17 cellular contexts compared by ENCODE assay signal in genomic region chr5:163162645-163163044, GRCh38.
"Had no signal": no experiment of that assay in that cellular context is flagged by ENCODE, and none has a peak within 500 bp of the region (broad histone marks: within the 10 kb centered on the region; RNA-seq: fewer than 3 reads in every experiment).

No MANE protein-coding gene starts in this region.

- ATAC-seq: effector memory CD8-positive, alpha-beta T cell; foreskin keratinocyte; gastroesophageal sphincter; heart left ventricle; left cardiac atrium; left lung; left ventricle myocardium superior; lower lobe of right lung; mucosa of descending colon had no signal

- H3K4me1 ChIP-seq: colonic mucosa, esophagus muscularis mucosa, foreskin keratinocyte, gastroesophageal sphincter, heart left ventricle, left lung, lower lobe of right lung had no signal

- H3K4me3 ChIP-seq: colonic mucosa, esophagus muscularis mucosa, gastroesophageal sphincter, heart left ventricle, left lung, lower lobe of right lung, mucosa of descending colon had no signal

- H3K27ac ChIP-seq: colonic mucosa, esophagus muscularis mucosa, foreskin keratinocyte, gastroesophageal sphincter, heart left ventricle, left lung, lower lobe of right lung had no signal

- H3K27me3 ChIP-seq: esophagus muscularis mucosa, foreskin keratinocyte, gastroesophageal sphincter, heart left ventricle, left lung had no signal

- H3K36me3 ChIP-seq: colonic mucosa, esophagus muscularis mucosa, gastroesophageal sphincter, heart left ventricle, left lung, lower lobe of right lung had no signal

- DNase-seq: colonic mucosa; cortex of kidney; effector CD8-positive, alpha-beta T cell; effector memory CD8-positive, alpha-beta T cell; endodermal cell; foreskin keratinocyte; heart left ventricle; hippocampal formation; left cardiac atrium; left lung; left ventricle myocardium superior; lower lobe of right lung; mesenchymal stem cell; mucosa of descending colon; naive B cell had no signal

- H3K9me3 ChIP-seq: colonic mucosa, heart left ventricle, lower lobe of right lung, mucosa of descending colon had no signal
